8 cellular contexts compared by ENCODE assay signal in the genomic region with DNA sequence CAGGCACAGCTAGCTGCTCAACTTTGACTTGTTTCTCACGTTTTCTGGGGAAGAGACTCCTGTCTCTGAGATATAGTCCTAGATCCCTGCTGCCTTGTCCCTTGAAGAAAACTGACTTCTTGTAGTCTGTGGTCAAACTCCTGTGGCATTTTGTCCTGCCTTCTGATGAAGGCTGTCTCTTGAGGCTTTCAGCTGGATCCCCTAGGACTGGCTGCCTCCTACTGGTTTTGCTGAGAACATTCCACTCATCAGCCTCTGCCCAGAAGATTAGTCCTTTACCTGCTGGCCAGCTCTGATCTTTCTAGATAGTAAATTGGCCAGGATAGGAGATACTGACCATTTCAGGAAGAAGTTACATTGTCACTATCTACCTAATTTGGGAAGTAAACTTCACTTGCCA.
A peak's percentile ranks its signal among the peaks of the same experiment; 100 is the strongest.
DNase-seq lines count a peak whose midpoint lies in the region; ATAC-seq and TF ChIP-seq lines count a peak whose summit lies in the region.

No MANE protein-coding gene starts in this region.

- ATAC-seq in GM19455 (IDR thresholded peaks at IDR 0.05; ENCODE audit: unreplicated experiment) (peak; percentile 81), foreskin keratinocyte (no peak)

- H3K4me1 ChIP-seq in foreskin keratinocyte = no peaks in the 10 kb centered on the region

- no peaks in the 10 kb centered on the region for H3K27me3 ChIP-seq in foreskin keratinocyte

- H3K27ac ChIP-seq in foreskin keratinocyte = no peak overlapping the region

- TF ChIP-seq CTCF in foreskin keratinocyte (conservative IDR thresholded peaks at IDR 0.05) = peak; percentile 38

- DNase-seq in ELF-1 (ENCODE audit: low read depth, low spot score) (peak; percentile 52), NCI-H446 (lab: John Stamatoyannopoulos, UW) (peak; percentile 31 to 60), foreskin keratinocyte (peak in 1 of 2 donors; percentile 11), mesenteric fat pad (ENCODE audit: low spot score) (no peak), AG08396 (ENCODE audit: low spot score) (no peak), kidney glomerular epithelial cell (lab: John Stamatoyannopoulos, UW) (no peak), amniotic stem cell (lab: John Stamatoyannopoulos, UW) (no peak)

Comparison
In these comparisons a context has a peak if more than half of its experiments do, and no peak if none do; other contexts are left out.
1. DNase-seq: peak in ELF-1 (single experiment) and NCI-H446 (2 of 2); none in mesenteric fat pad (single experiment), AG08396 (single experiment), kidney glomerular epithelial cell (single experiment) and amniotic stem cell (single experiment).